In the genomic region with DNA sequence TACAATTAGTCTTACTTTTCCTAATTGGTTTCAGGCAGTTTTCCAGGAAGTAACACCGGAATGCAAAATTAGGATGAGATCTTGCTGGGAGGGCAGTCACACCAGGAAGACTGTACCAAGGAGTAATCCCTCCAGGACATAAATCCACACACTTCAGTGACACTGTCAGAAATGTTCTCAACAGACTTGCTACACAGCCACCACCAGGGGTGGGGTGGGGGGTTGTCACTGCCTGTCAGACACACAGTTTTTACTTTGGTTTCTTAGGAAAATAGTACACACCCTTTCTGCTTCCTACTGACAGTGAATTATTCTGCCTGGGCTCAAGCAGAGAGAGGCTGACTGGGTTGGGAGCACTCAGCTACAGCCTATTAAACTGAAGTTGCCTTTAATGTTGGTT, we compare ENCODE assay signal across 21 cellular contexts.
"Had no signal": no experiment of that assay in that cellular context is flagged by ENCODE, and none has a peak within 500 bp of the region (broad histone marks: within the 10 kb centered on the region; RNA-seq: fewer than 3 reads in every experiment).

No MANE protein-coding gene starts in this region.

- H3K4me3 Mint-ChIP-seq: activated CD8-positive, alpha-beta memory T cell treated with anti-CD3 and anti-CD28 coated beads, Interleukin-2, amount 10 ng/mL, durations not matched to agents 7 days and 5 days; activated CD8-positive, alpha-beta T cell treated with anti-CD3 and anti-CD28 coated beads for 36 hours; activated T-cell treated with anti-CD3 and anti-CD28 coated beads, Interleukin-2, amount 50 U/mL, for 72 hours; stimulated activated naive B cell treated with anti-CD40 and anti-IgM and Interleukin-4, amounts not matched to agents 10 μg/mL and 1 μg/mL and 100 μg/mL, for 72 hours; T-helper 1 cell treated with Interleukin-12 subunit alpha and Interleukin-12 subunit beta and Interleukin-4 antibody, amounts not matched to agents 30 μg/mL and 1 μg/mL, for 36 hours had no signal

- H3K4me1 ChIP-seq: colonic mucosa, thyroid gland had no signal

- H3K36me3 Mint-ChIP-seq: activated CD8-positive, alpha-beta memory T cell treated with anti-CD3 and anti-CD28 coated beads, Interleukin-2, amount 10 ng/mL, durations not matched to agents 7 days and 5 days; activated naive CD4-positive, alpha-beta T cell treated with anti-CD3 and anti-CD28 coated beads, Interleukin-2, amount 50 U/mL, for 72 hours; stimulated activated naive B cell treated with anti-CD40 and anti-IgM and Interleukin-4, amounts not matched to agents 10 μg/mL and 1 μg/mL and 100 μg/mL, for 72 hours had no signal

- DNase-seq: activated CD4-positive, alpha-beta T cell treated with anti-CD3 and anti-CD28 coated beads for 1 hour; activated CD4-positive, alpha-beta T cell treated with anti-CD3 and anti-CD28 coated beads, Interleukin-2, amount 50 U/mL, for 1 hour; activated CD8-positive, alpha-beta memory T cell treated with anti-CD3 and anti-CD28 coated beads, Interleukin-2, amount 10 ng/mL, durations not matched to agents 7 days and 5 days; activated CD8-positive, alpha-beta T cell treated with anti-CD3 and anti-CD28 coated beads for 36 hours; activated naive CD4-positive, alpha-beta T cell; activated T-cell treated with anti-CD3 and anti-CD28 coated beads, Interleukin-2, amount 50 U/mL, for 72 hours; colonic mucosa; effector CD8-positive, alpha-beta T cell; gastrocnemius medialis; glutamatergic neuron; left cardiac atrium; posterior cingulate gyrus; stimulated activated CD4-positive, alpha-beta T cell treated with anti-CD3 and anti-CD28 coated beads, Interleukin-15, amount 100 ng/mL, for 24 hours; stimulated activated CD4-positive, alpha-beta T cell treated with anti-CD3 and anti-CD28 coated beads, Interleukin-2, amount 100 ng/mL, for 24 hours; stimulated activated naive B cell treated with anti-CD40 and anti-IgM and Interleukin-4, amounts not matched to agents 10 μg/mL and 1 μg/mL and 100 μg/mL, for 72 hours; stomach; T1000; thyroid gland had no signal

- ATAC-seq: activated CD8-positive, alpha-beta memory T cell treated with anti-CD3 and anti-CD28 coated beads, Interleukin-2, amount 10 ng/mL, durations not matched to agents 7 days and 5 days; activated CD8-positive, alpha-beta T cell treated with anti-CD3 and anti-CD28 coated beads for 36 hours; activated naive CD4-positive, alpha-beta T cell treated with anti-CD3 and anti-CD28 coated beads, Interleukin-2, amount 50 U/mL, for 72 hours; activated T-cell treated with anti-CD3 and anti-CD28 coated beads, Interleukin-2, amount 50 U/mL, for 72 hours; gastrocnemius medialis; left cardiac atrium; stimulated activated naive B cell treated with anti-CD40 and anti-IgM and Interleukin-4, amounts not matched to agents 10 μg/mL and 1 μg/mL and 100 μg/mL, for 72 hours had no signal

- H3K27ac ChIP-seq: colonic mucosa, gastrocnemius medialis, stomach, thyroid gland had no signal

- H3K27me3 ChIP-seq: colonic mucosa, gastrocnemius medialis, stomach, thyroid gland had no signal

- H3K9me3 Mint-ChIP-seq: activated CD8-positive, alpha-beta T cell treated with anti-CD3 and anti-CD28 coated beads for 36 hours; activated naive CD4-positive, alpha-beta T cell treated with anti-CD3 and anti-CD28 coated beads, Interleukin-2, amount 50 U/mL, for 72 hours; activated T-cell treated with anti-CD3 and anti-CD28 coated beads, Interleukin-2, amount 50 U/mL, for 72 hours; stimulated activated naive B cell treated with anti-CD40 and anti-IgM and Interleukin-4, amounts not matched to agents 10 μg/mL and 1 μg/mL and 100 μg/mL, for 72 hours; T-helper 1 cell treated with Interleukin-12 subunit alpha and Interleukin-12 subunit beta and Interleukin-4 antibody, amounts not matched to agents 30 μg/mL and 1 μg/mL, for 36 hours had no signal

- H3K9me3 ChIP-seq: colonic mucosa, gastrocnemius medialis, stomach, thyroid gland had no signal

- FAIRE-seq: endometrium had no signal

- H3K36me3 ChIP-seq: colonic mucosa, gastrocnemius medialis, stomach, thyroid gland had no signal

- H3K4me3 ChIP-seq: colonic mucosa, gastrocnemius medialis, stomach, thyroid gland had no signal

- H3K27ac Mint-ChIP-seq: activated CD8-positive, alpha-beta memory T cell treated with anti-CD3 and anti-CD28 coated beads, Interleukin-2, amount 10 ng/mL, durations not matched to agents 7 days and 5 days; activated CD8-positive, alpha-beta T cell treated with anti-CD3 and anti-CD28 coated beads for 36 hours; activated naive CD4-positive, alpha-beta T cell treated with anti-CD3 and anti-CD28 coated beads, Interleukin-2, amount 50 U/mL, for 72 hours; activated T-cell treated with anti-CD3 and anti-CD28 coated beads, Interleukin-2, amount 50 U/mL, for 72 hours; stimulated activated naive B cell treated with anti-CD40 and anti-IgM and Interleukin-4, amounts not matched to agents 10 μg/mL and 1 μg/mL and 100 μg/mL, for 72 hours; T-helper 1 cell treated with Interleukin-12 subunit alpha and Interleukin-12 subunit beta and Interleukin-4 antibody, amounts not matched to agents 30 μg/mL and 1 μg/mL, for 36 hours had no signal

- H3K4me1 Mint-ChIP-seq: activated CD8-positive, alpha-beta memory T cell treated with anti-CD3 and anti-CD28 coated beads, Interleukin-2, amount 10 ng/mL, durations not matched to agents 7 days and 5 days; stimulated activated naive B cell treated with anti-CD40 and anti-IgM and Interleukin-4, amounts not matched to agents 10 μg/mL and 1 μg/mL and 100 μg/mL, for 72 hours had no signal

- H3K27me3 Mint-ChIP-seq: activated CD8-positive, alpha-beta T cell treated with anti-CD3 and anti-CD28 coated beads for 36 hours had no signal
